8 cellular contexts compared by ENCODE assay signal in genomic region chr19:35268546-35269424, GRCh38. TPM values are rescaled to one million over a fixed set of nuclear protein-coding genes. Genes with fewer than 3 reads are reported as not detected.
DNase-seq lines count a peak whose midpoint lies in the region; ATAC-seq and TF ChIP-seq lines count a peak whose summit lies in the region.

Gene USF2 (plus strand): TSS chr19:35268962. CDS start chr19:35269102, 140 bp downstream.

- peak; percentile 29 for ATAC-seq in HG02798 (IDR thresholded peaks at IDR 0.05; ENCODE audit: poor library complexity, unreplicated experiment)

- no peaks in the 10 kb centered on the region for H3K27me3 ChIP-seq in iPS-20b (ENCODE audit: insufficient read depth, low read length)
- H3K27me3 ChIP-seq in skeletal muscle tissue (ENCODE audit: control insufficient read depth in 3 of 3, insufficient read depth in 3 of 3, low read length in 3 of 3) = no peaks in the 10 kb centered on the region

- H3K36me3 ChIP-seq in iPS-20b (ENCODE audit: insufficient read depth, low read depth, low read length) (peaks cover 68% of the 10 kb centered on the region), skeletal muscle tissue (ENCODE audit: control insufficient read depth in 3 of 3, insufficient read depth in 3 of 3, low read length in 3 of 3) (peaks cover 30 to 34% (median 34%) of the 10 kb centered on the region in 3 donors)

- H3K27ac ChIP-seq in VCaP (peak within 1 kb of the TSS; percentile 100), iPS-20b (ENCODE audit: low read length) (peak within 1 kb of the TSS; percentile 76), skeletal muscle tissue (ENCODE audit: low read depth, low read length) (peak within 1 kb of the TSS; percentile 91)

- TF ChIP-seq CTCF in GM10266 (IDR thresholded peaks at IDR 0.05; ENCODE audit: control insufficient read depth, insufficient read depth, low read depth, missing control alignments) (no peak), VCaP (conservative IDR thresholded peaks at IDR 0.05) (no peak), cardiac fibroblast (IDR thresholded peaks at IDR 0.05; ENCODE audit: low read depth, low read length) (no peak)

- DNase-seq in GM10266 (ENCODE audit: extremely low spot score) = peak; percentile 92
- DNase-seq in NCI-H2081 (lab: John Stamatoyannopoulos, UW) = peak; percentile 73 to 74
- peak; percentile 67 to 86 for DNase-seq in cardiac fibroblast (ENCODE audit: low read depth in 2 of 2)
- DNase-seq in middle frontal gyrus (ENCODE audit: extremely low spot score, low spot score) = no peak

- H3K4me1 ChIP-seq in iPS-20b (ENCODE audit: insufficient read depth, low read length) (peaks cover 5% of the 10 kb centered on the region), skeletal muscle tissue (ENCODE audit: control insufficient read depth in 3 of 3, insufficient read depth in 3 of 3, low read length in 3 of 3) (peaks cover 29 to 51% (median 41%) of the 10 kb centered on the region in 3 donors)

- H3K4me3 ChIP-seq in cardiac fibroblast (replicated peaks in 1 of 2; ENCODE audit: low read depth in 2 of 2, low read length in 2 of 2) = peak within 1 kb of the TSS; percentile 81 to 83
- H3K4me3 ChIP-seq in iPS-20b (ENCODE audit: low read length) = peak within 1 kb of the TSS; percentile 84
- H3K4me3 ChIP-seq in skeletal muscle tissue (ENCODE audit: low read length in 3 of 3) = peak within 1 kb of the TSS; percentile 85 to 87 (median 86)

- H3K9ac ChIP-seq in iPS-20b (ENCODE audit: low read depth, low read length) = peak within 1 kb of the TSS; percentile 88
- peak within 1 kb of the TSS; percentile 91 to 96 (median 95) for H3K9ac ChIP-seq in skeletal muscle tissue (ENCODE audit: low read depth in 1 of 3, low read length in 3 of 3)

- H3K9me3 ChIP-seq in iPS-20b (ENCODE audit: insufficient read depth, low read depth, low read length) (no peaks in the 10 kb centered on the region), skeletal muscle tissue (ENCODE audit: control insufficient read depth in 3 of 3, low read length in 3 of 3) (no peaks in the 10 kb centered on the region)

RNA-seq across cellular contexts. Expression of gene USF2, which starts in this region (rescaled TPM):
- 24.5 TPM for total RNA-seq in skeletal muscle tissue
